In genomic region chr12:92933606-92934005, GRCh38 we compare ENCODE assay signal across 20 cellular contexts. TPM values are rescaled to one million over a fixed set of nuclear protein-coding genes. Genes with fewer than 3 reads are reported as not detected.
A peak's percentile ranks its signal among the peaks of the same experiment; 100 is the strongest.
DNase-seq lines count a peak whose midpoint lies in the region; ATAC-seq and TF ChIP-seq lines count a peak whose summit lies in the region.
"Had no signal": no experiment of that assay in that cellular context is flagged by ENCODE, and none has a peak within 500 bp of the region (broad histone marks: within the 10 kb centered on the region; RNA-seq: fewer than 3 reads in every experiment).

No MANE protein-coding gene starts in this region.

- no peak overlapping the region for H4K91ac ChIP-seq in trophoblast cell (ENCODE audit: low read depth, low read length)

- no peak overlapping the region for H2AK5ac ChIP-seq in trophoblast cell (ENCODE audit: low read length)

- H3K4me1 ChIP-seq in HUES6 (ENCODE audit: control insufficient read depth, insufficient read depth, low read length), result peaks cover 34% of the 10 kb centered on the region
- peaks cover 0 to 4% of the 10 kb centered on the region in 2 experiments for H3K4me1 ChIP-seq in trophoblast cell (ENCODE audit: control insufficient read depth in 1 of 2, insufficient read depth in 2 of 2, low read length in 2 of 2)
- H3K4me1 ChIP-seq in gastroesophageal sphincter, result peaks cover 0 to 8% (median 0%) of the 10 kb centered on the region in 3 donors
- no peaks in the 10 kb centered on the region for H3K4me1 ChIP-seq in right atrium auricular region

- H3K27me3 Mint-ChIP-seq in endothelial cell (ENCODE audit: unreplicated experiment), result peaks cover 2% of the 10 kb centered on the region
- H3K27me3 Mint-ChIP-seq: CD4-positive, alpha-beta T cell had no signal

- H3K27ac Mint-ChIP-seq in endothelial cell (ENCODE audit: unreplicated experiment), result peak overlapping the region; percentile 46
- H3K27ac Mint-ChIP-seq: CD4-positive, alpha-beta T cell; HFFc6 had no signal

- no peaks in the 10 kb centered on the region for H3K9me3 Mint-ChIP-seq in endothelial cell (ENCODE audit: unreplicated experiment)
- H3K9me3 Mint-ChIP-seq: CD4-positive, alpha-beta T cell; HFFc6 had no signal

- no peak overlapping the region for H2BK5ac ChIP-seq in trophoblast cell (ENCODE audit: low read depth, low read length, poor library complexity)

- no CpG with 5 or more reads among the region's 3 CpGs for WGBS in trophoblast cell (ENCODE audit: extremely low coverage, insufficient coverage, insufficient read length)
- WGBS in gastroesophageal sphincter (ENCODE audit: low coverage in 1 of 2), 2 donors, result 84 to 93% methylated on average over 3 of the region's 3 CpGs

- H3K79me1 ChIP-seq in trophoblast cell (ENCODE audit: low read length), result peaks cover 9% of the 10 kb centered on the region

- H3K36me3 ChIP-seq in HUES6 (ENCODE audit: control insufficient read depth, insufficient read depth, low read length) (no peaks in the 10 kb centered on the region), trophoblast cell (ENCODE audit: control insufficient read depth in 1 of 2, insufficient read depth in 2 of 2, low read length in 2 of 2) (no peaks in the 10 kb centered on the region), gastroesophageal sphincter (no peaks in the 10 kb centered on the region), right atrium auricular region (no peaks in the 10 kb centered on the region)

- no peak overlapping the region for H3K9ac ChIP-seq in HUES6 (ENCODE audit: low read length)
- H3K9ac ChIP-seq in trophoblast cell (ENCODE audit: low read length), result no peak overlapping the region

- H3K4ac ChIP-seq in trophoblast cell (ENCODE audit: low read depth, low read length), result no peak overlapping the region

- no peak for ATAC-seq in gastroesophageal sphincter
- ATAC-seq: A549, Right ventricle myocardium inferior had no signal

- H3K27me3 ChIP-seq in HUES6 (ENCODE audit: control insufficient read depth, insufficient read depth, low read length), result no peaks in the 10 kb centered on the region
- H3K27me3 ChIP-seq in trophoblast cell (ENCODE audit: insufficient read depth, low read length), result no peaks in the 10 kb centered on the region
- H3K27me3 ChIP-seq in gastroesophageal sphincter, result no peaks in the 10 kb centered on the region
- no peaks in the 10 kb centered on the region for H3K27me3 ChIP-seq in right atrium auricular region

- no peak overlapping the region for H4K12ac ChIP-seq in trophoblast cell (ENCODE audit: low read depth, low read length)

- no peak overlapping the region for H3K27ac ChIP-seq in HUES6 (ENCODE audit: low read depth, low read length)
- no peak overlapping the region for H3K27ac ChIP-seq in trophoblast cell (ENCODE audit: low read depth, low read length)
- H3K27ac ChIP-seq in gastroesophageal sphincter, result no peak overlapping the region
- no peak overlapping the region for H3K27ac ChIP-seq in right atrium auricular region
- H3K27ac ChIP-seq: A549 had no signal

- H2BK120ac ChIP-seq in trophoblast cell (ENCODE audit: insufficient read depth, low read length, poor library complexity), result no peak overlapping the region

- no peak overlapping the region for H3K18ac ChIP-seq in trophoblast cell (ENCODE audit: low read length)

- H3K14ac ChIP-seq in trophoblast cell (ENCODE audit: low read length), result no peak overlapping the region

- DNase-seq in ELF-1 (ENCODE audit: low read depth, low spot score) (peak; percentile 57), endothelial cell (ENCODE audit: low spot score) (no peak), trophoblast cell (no peak), right atrium auricular region (ENCODE audit: low spot score) (no peak), activated gamma-delta T cell (lab: John Stamatoyannopoulos, UW) (no peak)
- DNase-seq: CD4-positive, alpha-beta T cell; EL; GOT3; HFFc6; KBM-7; NCI-H1105 treated with DMSO at 0.1 percent for 48 hours; NCI-H1694; NCI-H2107; NCI-H510A; NCI-H748 treated with DMSO at 0.1 percent for 48 hours; NK-92 treated with Interleukin-12 subunit alpha and Interleukin-12 subunit beta, amount 100 ng/mL, for 24 hours had no signal

- no peak for TF ChIP-seq POLR2A in gastroesophageal sphincter (IDR thresholded peaks at IDR 0.05)

- H2BK12ac ChIP-seq in trophoblast cell (ENCODE audit: low read length), result peak overlapping the region; percentile 90

- peaks cover 2% of the 10 kb centered on the region for H3K79me2 ChIP-seq in trophoblast cell (ENCODE audit: control insufficient read depth, insufficient read depth, low read length, poor library complexity)

- no peak overlapping the region for H2AFZ ChIP-seq in trophoblast cell (ENCODE audit: insufficient read depth, low read length, poor library complexity)

- H3K9me3 ChIP-seq in HUES6 (ENCODE audit: control insufficient read depth, insufficient read depth, low read depth, low read length), result no peaks in the 10 kb centered on the region
- H3K9me3 ChIP-seq in trophoblast cell (ENCODE audit: insufficient read depth, low read depth, low read length), result no peaks in the 10 kb centered on the region
- no peaks in the 10 kb centered on the region for H3K9me3 ChIP-seq in gastroesophageal sphincter
- H3K9me3 ChIP-seq in right atrium auricular region, result no peaks in the 10 kb centered on the region
- H3K9me3 ChIP-seq: A549 had no signal

- H3K4me1 Mint-ChIP-seq in endothelial cell (ENCODE audit: unreplicated experiment), result peaks cover 8% of the 10 kb centered on the region

- no peak for TF ChIP-seq CTCF in endothelial cell (IDR thresholded peaks at IDR 0.05; ENCODE audit: unreplicated experiment)
- TF ChIP-seq CTCF in gastroesophageal sphincter (IDR thresholded peaks at IDR 0.05), result no peak
- TF ChIP-seq CTCF in right atrium auricular region (IDR thresholded peaks at IDR 0.05), result no peak

- TF ChIP-seq EP300 in gastroesophageal sphincter (IDR thresholded peaks at IDR 0.05), result no peak

- H3K4me2 ChIP-seq in trophoblast cell (ENCODE audit: low read length), result no peak overlapping the region
- H3K4me2 ChIP-seq: A549 had no signal

- H3K36me3 Mint-ChIP-seq in endothelial cell (ENCODE audit: low read depth, unreplicated experiment), result no peaks in the 10 kb centered on the region

- peak overlapping the region; percentile 33 for H3K4me3 ChIP-seq in HUES6 (ENCODE audit: low read depth, low read length)
- H3K4me3 ChIP-seq in trophoblast cell (ENCODE audit: low read depth, low read length), result no peak overlapping the region
- no peak overlapping the region for H3K4me3 ChIP-seq in gastroesophageal sphincter
- no peak overlapping the region for H3K4me3 ChIP-seq in right atrium auricular region
- H3K4me3 ChIP-seq: A549 had no signal

- no peak overlapping the region for H4K8ac ChIP-seq in trophoblast cell (ENCODE audit: low read depth, low read length)

- no peak overlapping the region for H3K23ac ChIP-seq in trophoblast cell (ENCODE audit: low read length)

- H3K4me3 Mint-ChIP-seq in endothelial cell (ENCODE audit: unreplicated experiment), result no peak overlapping the region
- H3K4me3 Mint-ChIP-seq: CD4-positive, alpha-beta T cell; HFFc6 had no signal

RNA-seq across cellular contexts. Expression of gene EEA1, which starts 4.5 kb away (rescaled TPM):
- total RNA-seq in endothelial cell (ENCODE audit: unreplicated experiment) (14.1 TPM), gastroesophageal sphincter (10 to 100 TPM; 25.0 to 37.1 (median 30.4) TPM), right atrium auricular region (10 to 100 TPM; 15.3 to 16.2 TPM)
- polyA plus RNA-seq in trophoblast cell (2013), result 24.8 and 27.6 TPM in 2 replicates
